Comparison of ENCODE assay signal across 2 cellular contexts in genomic region chr17:13548576-13548975, GRCh38. TPM values are rescaled to one million over a fixed set of nuclear protein-coding genes. Genes with fewer than 3 reads are reported as not detected.
"Had no signal": no experiment of that assay in that cellular context is flagged by ENCODE, and none has a peak within 500 bp of the region (broad histone marks: within the 10 kb centered on the region; RNA-seq: fewer than 3 reads in every experiment).

No MANE protein-coding gene starts in this region.

RNA-seq across cellular contexts. Expression of gene HS3ST3A1, which starts 53.2 kb away (rescaled TPM):
- total RNA-seq: naive thymus-derived CD8-positive, alpha-beta T cell; pulmonary artery endothelial cell had no signal
